Comparison of ENCODE assay signal across 15 cellular contexts in the genomic region with DNA sequence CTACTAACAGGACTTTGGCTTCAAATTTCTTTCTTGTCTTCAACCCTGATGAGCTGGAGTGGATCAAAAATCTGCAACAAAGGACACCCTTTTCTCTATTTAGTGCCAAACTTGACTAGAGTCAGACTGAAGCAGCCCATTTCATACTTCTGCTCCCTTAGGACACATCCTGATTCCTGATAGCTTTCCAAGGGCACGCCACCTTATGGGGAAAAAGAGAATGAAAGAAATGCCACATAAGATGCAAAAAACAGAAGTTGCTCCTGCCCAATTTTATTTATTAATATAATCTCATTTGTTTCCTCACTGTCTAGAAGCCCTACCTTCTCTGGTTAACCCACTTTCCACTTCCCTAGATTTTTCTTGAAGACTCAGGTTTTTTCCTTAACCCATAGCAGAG.
DNase-seq lines count a peak whose midpoint lies in the region; FAIRE-seq and TF ChIP-seq lines count a peak whose summit lies in the region.
"Had no signal": no experiment of that assay in that cellular context is flagged by ENCODE, and none has a peak within 500 bp of the region (broad histone marks: within the 10 kb centered on the region; RNA-seq: fewer than 3 reads in every experiment).

No MANE protein-coding gene starts in this region.

- H3K4me3 ChIP-seq in astrocyte (ENCODE audit: insufficient read depth, low read depth, low read length), result no peak overlapping the region
- H3K4me3 ChIP-seq in prostate gland, result no peak overlapping the region
- H3K4me3 ChIP-seq: adrenal gland, gastrocnemius medialis, SK-N-MC had no signal

- no peak overlapping the region for H3K4me3 Mint-ChIP-seq in astrocyte (ENCODE audit: unreplicated experiment)
- H3K4me3 Mint-ChIP-seq in activated CD4-positive, alpha-beta memory T cell treated with anti-CD3 and anti-CD28 coated beads, Interleukin-2, amount 10 ng/mL, durations not matched to agents 7 days and 5 days, result no peak overlapping the region

- H3K79me2 ChIP-seq in astrocyte (ENCODE audit: insufficient read depth, low read length), result no peaks in the 10 kb centered on the region

- POLR2A ChIA-PET in HEK293T (lab: Yijun Ruan, JAX), result no interaction called here
- POLR2A ChIA-PET in activated CD4-positive, alpha-beta memory T cell treated with anti-CD3 and anti-CD28 coated beads, Interleukin-2, amount 10 ng/mL, durations not matched to agents 7 days and 5 days (lab: Charles Lee), result no interaction called here

- no peak overlapping the region for H3K9ac ChIP-seq in astrocyte (ENCODE audit: low read length)

- no peak overlapping the region for H3K27ac ChIP-seq in astrocyte (ENCODE audit: low read depth, low read length)
- no peak overlapping the region for H3K27ac ChIP-seq in prostate gland
- H3K27ac ChIP-seq in caudate nucleus (ENCODE audit: low read depth, low read length), result no peak overlapping the region
- H3K27ac ChIP-seq: adrenal gland, gastrocnemius medialis, HL-60, SK-N-MC had no signal

- WGBS in prostate gland, result 23% methylated on average over 1 of the region's 1 CpG

- no peaks in the 10 kb centered on the region for H3K9me3 Mint-ChIP-seq in astrocyte (ENCODE audit: unreplicated experiment)
- no peaks in the 10 kb centered on the region for H3K9me3 Mint-ChIP-seq in activated CD4-positive, alpha-beta memory T cell treated with anti-CD3 and anti-CD28 coated beads, Interleukin-2, amount 10 ng/mL, durations not matched to agents 7 days and 5 days

- no peak for TF ChIP-seq POLR2A in prostate gland (IDR thresholded peaks at IDR 0.05)

- peaks cover 3% of the 10 kb centered on the region for H3K27me3 ChIP-seq in astrocyte (ENCODE audit: insufficient read depth, low read length)
- no peaks in the 10 kb centered on the region for H3K27me3 ChIP-seq in prostate gland (replicated peaks; ENCODE audit: insufficient read depth)
- H3K27me3 ChIP-seq: adrenal gland, gastrocnemius medialis had no signal

- H4K20me1 ChIP-seq in astrocyte (ENCODE audit: insufficient read depth, low read length), result no peaks in the 10 kb centered on the region

- H3K36me3 ChIP-seq in astrocyte (ENCODE audit: insufficient read depth, low read length) (no peaks in the 10 kb centered on the region), prostate gland (no peaks in the 10 kb centered on the region)
- H3K36me3 ChIP-seq: adrenal gland, gastrocnemius medialis had no signal

- FAIRE-seq in astrocyte (lab: Jason Lieb, UNC), result no peak

- no peak overlapping the region for H3K4me2 ChIP-seq in astrocyte (ENCODE audit: low read length)

- H3K27ac Mint-ChIP-seq in astrocyte (ENCODE audit: unreplicated experiment), result no peak overlapping the region
- no peak overlapping the region for H3K27ac Mint-ChIP-seq in activated CD4-positive, alpha-beta memory T cell treated with anti-CD3 and anti-CD28 coated beads, Interleukin-2, amount 10 ng/mL, durations not matched to agents 7 days and 5 days

- H3K4me1 Mint-ChIP-seq in astrocyte (ENCODE audit: low read depth, unreplicated experiment), result no peaks in the 10 kb centered on the region
- no peaks in the 10 kb centered on the region for H3K4me1 Mint-ChIP-seq in activated CD4-positive, alpha-beta memory T cell treated with anti-CD3 and anti-CD28 coated beads, Interleukin-2, amount 10 ng/mL, durations not matched to agents 7 days and 5 days

- H3K9me3 ChIP-seq in astrocyte (ENCODE audit: insufficient read depth, low read depth, low read length), result no peaks in the 10 kb centered on the region
- H3K9me3 ChIP-seq in prostate gland, result no peaks in the 10 kb centered on the region
- H3K9me3 ChIP-seq: adrenal gland, gastrocnemius medialis had no signal

- H3K36me3 Mint-ChIP-seq in astrocyte (ENCODE audit: low read depth, unreplicated experiment), result no peaks in the 10 kb centered on the region
- H3K36me3 Mint-ChIP-seq in activated CD4-positive, alpha-beta memory T cell treated with anti-CD3 and anti-CD28 coated beads, Interleukin-2, amount 10 ng/mL, durations not matched to agents 7 days and 5 days (ENCODE audit: low read depth), result no peaks in the 10 kb centered on the region

- no peaks in the 10 kb centered on the region for H3K4me1 ChIP-seq in astrocyte (ENCODE audit: insufficient read depth, low read length)
- H3K4me1 ChIP-seq in prostate gland (replicated peaks), result no peaks in the 10 kb centered on the region
- H3K4me1 ChIP-seq: adrenal gland, gastrocnemius medialis had no signal

- TF ChIP-seq CTCF in AG09319 (IDR thresholded peaks at IDR 0.05; ENCODE audit: low read depth, low read length), result peak; percentile 24
- TF ChIP-seq CTCF in astrocyte (IDR thresholded peaks at IDR 0.05; ENCODE audit: insufficient read depth, low read depth, low read length), result peak; percentile 4
- TF ChIP-seq CTCF in prostate gland (IDR thresholded peaks at IDR 0.05), result no peak

- DNase-seq in AG09319 (ENCODE audit: extremely low read depth, low read depth), result no peak
- peak; percentile 28 for DNase-seq in HEK293T (ENCODE audit: extremely low spot score)
- no peak for DNase-seq in astrocyte (ENCODE audit: low read depth)
- DNase-seq in kidney tubule cell (ENCODE audit: low spot score), result peak; percentile 21
- DNase-seq in prostate gland (ENCODE audit: low spot score), result no peak
- no peak for DNase-seq in caudate nucleus (lab: John Stamatoyannopoulos, UW)
- no peak for DNase-seq in activated CD4-positive, alpha-beta memory T cell treated with anti-CD3 and anti-CD28 coated beads, Interleukin-2, amount 10 ng/mL, durations not matched to agents 7 days and 5 days
- DNase-seq in G401 (ENCODE audit: low spot score), result no peak
- DNase-seq: activated CD4-positive, alpha-beta T cell treated with anti-CD3 and anti-CD28 coated beads, Interleukin-2, amount 50 U/mL, for 4 hours; adrenal gland; gastrocnemius medialis; GOT3; NCI-H2029 had no signal

- peaks cover 4% of the 10 kb centered on the region for H3K27me3 Mint-ChIP-seq in astrocyte (ENCODE audit: low read depth, unreplicated experiment)
- peaks cover 41% of the 10 kb centered on the region for H3K27me3 Mint-ChIP-seq in activated CD4-positive, alpha-beta memory T cell treated with anti-CD3 and anti-CD28 coated beads, Interleukin-2, amount 10 ng/mL, durations not matched to agents 7 days and 5 days

- intact Hi-C loops in prostate gland (cut with DNase I), result no loop called here

- CTCF ChIA-PET in HEK293T (lab: Yijun Ruan, JAX), result no interaction called here
- CTCF ChIA-PET in activated CD4-positive, alpha-beta memory T cell treated with anti-CD3 and anti-CD28 coated beads, Interleukin-2, amount 10 ng/mL, durations not matched to agents 7 days and 5 days (lab: Charles Lee), result no interaction called here

- in situ Hi-C loops in G401 (cut with HindIII; ENCODE audit: low sequenced_read_pairs), result no loop called here

- H2AFZ ChIP-seq in astrocyte (ENCODE audit: low read depth, low read length), result no peak overlapping the region

TF ChIP-seq in HEK293T, 16 proteins besides CTCF, POLR2A, EP300 and RAD21:
- TF ChIP-seq ARNT (IDR thresholded peaks at IDR 0.05) (no peak), HDGF (IDR thresholded peaks at IDR 0.05; ENCODE audit: borderline replicate concordance) (no peak), L3MBTL2 (conservative IDR thresholded peaks at IDR 0.05) (no peak), SUZ12 (IDR thresholded peaks at IDR 0.05) (no peak), ZNF384 (IDR thresholded peaks at IDR 0.05) (no peak), FOXK2 (IDR thresholded peaks at IDR 0.05) (no peak), NFRKB (IDR thresholded peaks at IDR 0.05) (no peak), BHLHE40 (IDR thresholded peaks at IDR 0.05; ENCODE audit: borderline replicate concordance) (no peak), SP1 (IDR thresholded peaks at IDR 0.05) (no peak), ELF4 (IDR thresholded peaks at IDR 0.05) (no peak), CTBP1 (IDR thresholded peaks at IDR 0.05; ENCODE audit: borderline replicate concordance) (no peak), FOXM1 (IDR thresholded peaks at IDR 0.05; ENCODE audit: borderline replicate concordance) (no peak), FOXA1 (IDR thresholded peaks at IDR 0.05) (no peak), LEF1 (IDR thresholded peaks at IDR 0.05; ENCODE audit: borderline replicate concordance) (no peak), TARDBP (IDR thresholded peaks at IDR 0.05) (no peak)
- TF ChIP-seq, protein P1, sequence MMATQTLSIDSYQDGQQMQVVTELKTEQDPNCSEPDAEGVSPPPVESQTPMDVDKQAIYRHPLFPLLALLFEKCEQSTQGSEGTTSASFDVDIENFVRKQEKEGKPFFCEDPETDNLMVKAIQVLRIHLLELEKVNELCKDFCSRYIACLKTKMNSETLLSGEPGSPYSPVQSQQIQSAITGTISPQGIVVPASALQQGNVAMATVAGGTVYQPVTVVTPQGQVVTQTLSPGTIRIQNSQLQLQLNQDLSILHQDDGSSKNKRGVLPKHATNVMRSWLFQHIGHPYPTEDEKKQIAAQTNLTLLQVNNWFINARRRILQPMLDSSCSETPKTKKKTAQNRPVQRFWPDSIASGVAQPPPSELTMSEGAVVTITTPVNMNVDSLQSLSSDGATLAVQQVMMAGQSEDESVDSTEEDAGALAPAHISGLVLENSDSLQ (IDR thresholded peaks at IDR 0.05), result no peak
TF ChIP-seq in HEK293T: peak in this region for 0.

Comparison
In these comparisons a context has a peak if more than half of its experiments do, and no peak if none do; other contexts are left out.
1. DNase-seq: peak in HEK293T (single experiment) and kidney tubule cell (single experiment); none in AG09319 (single experiment), astrocyte (single experiment), prostate gland (single experiment), caudate nucleus (0 of 61), activated CD4-positive, alpha-beta memory T cell treated with anti-CD3 and anti-CD28 coated beads, Interleukin-2, amount 10 ng/mL, durations not matched to agents 7 days and 5 days (single experiment) and G401 (single experiment).
2. CTCF ChIP-seq: peak in AG09319 (single experiment) and astrocyte (single experiment); none in prostate gland (0 of 4).